In the genomic region with DNA sequence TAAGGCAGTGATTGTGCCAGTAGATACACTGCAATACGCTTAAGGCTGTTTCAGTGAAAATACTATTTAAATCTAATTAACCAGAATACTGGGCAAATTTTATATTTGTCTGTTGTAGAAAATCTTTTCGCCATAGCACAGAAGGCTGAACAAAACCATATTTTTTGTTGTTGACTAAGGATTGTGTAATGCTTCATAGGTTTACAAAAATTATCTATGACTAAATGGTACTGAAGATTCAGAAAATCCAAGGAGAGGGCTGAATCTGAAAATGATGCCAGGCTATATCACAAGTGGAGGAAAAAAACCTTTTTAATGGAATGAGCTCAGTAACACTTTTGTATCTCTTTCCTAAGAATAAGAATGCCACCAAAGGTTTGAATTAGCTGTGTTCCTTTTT, we compare ENCODE assay signal across 11 cellular contexts. TPM values are rescaled to one million over a fixed set of nuclear protein-coding genes. Genes with fewer than 3 reads are reported as not detected.
DNase-seq lines count a peak whose midpoint lies in the region; ATAC-seq, FAIRE-seq and TF ChIP-seq lines count a peak whose summit lies in the region.
"Had no signal": no experiment of that assay in that cellular context is flagged by ENCODE, and none has a peak within 500 bp of the region (broad histone marks: within the 10 kb centered on the region; RNA-seq: fewer than 3 reads in every experiment).

No MANE protein-coding gene starts in this region.

- H3K4me1 Mint-ChIP-seq in Caco-2 (ENCODE audit: low read depth, unreplicated experiment) = peaks cover 18% of the 10 kb centered on the region
- H3K4me1 Mint-ChIP-seq in osteocyte (ENCODE audit: unreplicated experiment) = peaks cover 54% of the 10 kb centered on the region

- DNase-seq in Caco-2 = no peak
- DNase-seq in OCI-LY7 (ENCODE audit: low spot score) = no peak
- DNase-seq in bronchial epithelial cell (ENCODE audit: low read depth) = peak; percentile 63
- no peak for DNase-seq in osteocyte (ENCODE audit: extremely low spot score, unreplicated experiment)
- no peak for DNase-seq in cerebellar cortex (ENCODE audit: low spot score)
- DNase-seq in MV-4-11 (lab: John Stamatoyannopoulos, UW) = no peak
- DNase-seq: NCI-H1105 treated with DMSO at 0.1 percent for 48 hours, NCI-H748 treated with DMSO at 0.1 percent for 48 hours had no signal

- H3K9me2 ChIP-seq in OCI-LY7 (ENCODE audit: insufficient read depth, low read length) = no peaks in the 10 kb centered on the region

- H3K36me3 Mint-ChIP-seq in Caco-2 (ENCODE audit: insufficient read depth, unreplicated experiment) = peaks cover 4% of the 10 kb centered on the region
- H3K36me3 Mint-ChIP-seq in osteocyte (ENCODE audit: unreplicated experiment) = peaks cover 2% of the 10 kb centered on the region

- H3K4me2 ChIP-seq in OCI-LY7 (ENCODE audit: low read length) = peak overlapping the region; percentile 25; the same call in 1 of the 2 replicates

- H3K27ac Mint-ChIP-seq in Caco-2 (ENCODE audit: unreplicated experiment) (no peak overlapping the region), osteocyte (ENCODE audit: unreplicated experiment) (peak overlapping the region; percentile 93)

- H3K4me3 ChIP-seq in Caco-2 (ENCODE audit: low read depth, low read length) (no peak overlapping the region), OCI-LY7 (ENCODE audit: low read depth, low read length, poor library complexity, severe bottlenecking) (no peak overlapping the region), bronchial epithelial cell (ENCODE audit: low read depth, low read length) (no peak overlapping the region)

- H3K27me3 ChIP-seq in Caco-2 (replicated peaks; ENCODE audit: control insufficient read depth, insufficient read depth, low read length) = no peaks in the 10 kb centered on the region
- no peaks in the 10 kb centered on the region for H3K27me3 ChIP-seq in bronchial epithelial cell (ENCODE audit: control insufficient read depth, insufficient read depth, low read length)

- no peak for FAIRE-seq in bronchial epithelial cell (lab: Jason Lieb, UNC)

- intact Hi-C loops in Caco-2 (cut with micrococcal nuclease; ENCODE audit: unreplicated experiment) (no loop called here), OCI-LY7 (cut with micrococcal nuclease; ENCODE audit: unreplicated experiment) (no loop called here)

- no peaks in the 10 kb centered on the region for H3K27me3 Mint-ChIP-seq in Caco-2 (ENCODE audit: insufficient read depth, unreplicated experiment)
- no peaks in the 10 kb centered on the region for H3K27me3 Mint-ChIP-seq in osteocyte (ENCODE audit: unreplicated experiment)

- no peak overlapping the region for H3K27ac ChIP-seq in OCI-LY7 (ENCODE audit: low read depth, low read length, poor library complexity, severe bottlenecking)

- H3K4me3 Mint-ChIP-seq in Caco-2 (ENCODE audit: unreplicated experiment) (no peak overlapping the region), osteocyte (ENCODE audit: unreplicated experiment) (peak overlapping the region; percentile 23)
- H3K4me3 Mint-ChIP-seq: T-helper 1 cell treated with Interleukin-12 subunit alpha and Interleukin-12 subunit beta and Interleukin-4 antibody, amounts not matched to agents 30 μg/mL and 1 μg/mL, for 36 hours had no signal

- ATAC-seq in GM21723 (IDR thresholded peaks at IDR 0.05; ENCODE audit: unreplicated experiment) (no peak), HG02623 (IDR thresholded peaks at IDR 0.05; ENCODE audit: unreplicated experiment) (no peak)

- H3K9me3 Mint-ChIP-seq in Caco-2 (ENCODE audit: unreplicated experiment) (no peaks in the 10 kb centered on the region), osteocyte (ENCODE audit: unreplicated experiment) (no peaks in the 10 kb centered on the region)
- H3K9me3 Mint-ChIP-seq: T-helper 1 cell treated with Interleukin-12 subunit alpha and Interleukin-12 subunit beta and Interleukin-4 antibody, amounts not matched to agents 30 μg/mL and 1 μg/mL, for 36 hours had no signal

- no peak overlapping the region for H2AFZ ChIP-seq in OCI-LY7 (ENCODE audit: low read length)

- no peaks in the 10 kb centered on the region for H3K36me3 ChIP-seq in Caco-2 (ENCODE audit: control insufficient read depth, insufficient read depth, low read length)
- H3K36me3 ChIP-seq in OCI-LY7 (ENCODE audit: insufficient read depth, low read length) = peaks cover 28% of the 10 kb centered on the region
- H3K36me3 ChIP-seq in bronchial epithelial cell (ENCODE audit: control insufficient read depth, insufficient read depth, low read length) = no peaks in the 10 kb centered on the region

- H3K9me3 ChIP-seq in Caco-2 (no peaks in the 10 kb centered on the region), OCI-LY7 (ENCODE audit: low read length) (no peaks in the 10 kb centered on the region)

- TF ChIP-seq CTCF in Caco-2 (IDR thresholded peaks at IDR 0.05; ENCODE audit: insufficient read depth in 1 of 2, low read depth in 1 of 2, low read length in 1 of 2, severe bottlenecking in 1 of 2, unreplicated experiment in 1 of 2) (no peak), OCI-LY7 (conservative IDR thresholded peaks at IDR 0.05; ENCODE audit: low read length) (no peak), bronchial epithelial cell (IDR thresholded peaks at IDR 0.05; ENCODE audit: insufficient read depth, low read length, severe bottlenecking) (no peak), osteocyte (IDR thresholded peaks at IDR 0.05) (no peak)

- H3K4me1 ChIP-seq in Caco-2 (peaks cover 19% of the 10 kb centered on the region), OCI-LY7 (ENCODE audit: insufficient read depth, low read length, poor library complexity, severe bottlenecking) (peaks cover 27% of the 10 kb centered on the region)

- CTCF ChIA-PET in Caco-2 (lab: Charles Lee) = no interaction called here
- CTCF ChIA-PET in OCI-LY7 (lab: Charles Lee; ENCODE audit: unreplicated experiment) = no interaction called here

- peaks cover 78% of the 10 kb centered on the region for H3K79me2 ChIP-seq in OCI-LY7 (ENCODE audit: insufficient read depth, low read depth, low read length)

- TSS peak; percentile 2 for BruUV-seq in Caco-2 (replicated peaks; lab: Mats Ljungman, UMichigan)
- no TSS peak for BruUV-seq in OCI-LY7 (replicated peaks; lab: Mats Ljungman, UMichigan)

- POLR2A ChIA-PET in Caco-2 (lab: Charles Lee) = no interaction called here
- POLR2A ChIA-PET in OCI-LY7 (lab: Charles Lee) = interaction anchor here (0.6 to 1.2 kb wide), 6 partner anchors 13 to 268 kb away, joined by 3 to 8 read pairs (median 5); no protein-coding TSS in a partner anchor

- peaks cover 11% of the 10 kb centered on the region; the same call in 1 of the 2 replicates for H4K20me1 ChIP-seq in OCI-LY7 (ENCODE audit: insufficient read depth, low read length)

RNA-seq across cellular contexts. Expression of a gene that starts 2.8 kb away (rescaled TPM):
- total RNA-seq in Caco-2 (2022) = 50.2 and 55.1 TPM in 2 replicates
- 15.7 and 23.2 TPM in 2 replicates for total RNA-seq in OCI-LY7 (2014; rRNA removed; shearing (Covaris generic))
- 35.7 and 37.9 TPM in 2 replicates for total RNA-seq in OCI-LY7 (2022)
- 63.7 and 81.0 TPM in 2 replicates for total RNA-seq in bronchial epithelial cell
- 96.9 and 107 TPM in 2 replicates for total RNA-seq in osteocyte

RNA-seq across cellular contexts. Expression of a gene that starts 12.9 kb away (rescaled TPM):
- total RNA-seq in Caco-2 (2022) (162 and 179 TPM in 2 replicates), OCI-LY7 (2022) (69.3 and 78.6 TPM in 2 replicates), bronchial epithelial cell (29.0 and 38.5 TPM in 2 replicates), osteocyte (109 and 117 TPM in 2 replicates)
- 34.0 and 36.9 TPM in 2 replicates for total RNA-seq in OCI-LY7 (2014; rRNA removed; shearing (Covaris generic))

RNA-seq across cellular contexts. Expression of a gene that starts 54.2 kb away (rescaled TPM):
- total RNA-seq in Caco-2 (2022) (50.9 and 57.9 TPM in 2 replicates), OCI-LY7 (2022) (0.70 TPM in 1 of 2 replicates, not detected in the other), bronchial epithelial cell (0.51 and 2.1 TPM in 2 replicates), osteocyte (19.0 and 20.0 TPM in 2 replicates)
- total RNA-seq in OCI-LY7 (2014; rRNA removed; shearing (Covaris generic)) = not detected in 2 replicates
